33 cellular contexts compared by ENCODE assay signal in the genomic region with DNA sequence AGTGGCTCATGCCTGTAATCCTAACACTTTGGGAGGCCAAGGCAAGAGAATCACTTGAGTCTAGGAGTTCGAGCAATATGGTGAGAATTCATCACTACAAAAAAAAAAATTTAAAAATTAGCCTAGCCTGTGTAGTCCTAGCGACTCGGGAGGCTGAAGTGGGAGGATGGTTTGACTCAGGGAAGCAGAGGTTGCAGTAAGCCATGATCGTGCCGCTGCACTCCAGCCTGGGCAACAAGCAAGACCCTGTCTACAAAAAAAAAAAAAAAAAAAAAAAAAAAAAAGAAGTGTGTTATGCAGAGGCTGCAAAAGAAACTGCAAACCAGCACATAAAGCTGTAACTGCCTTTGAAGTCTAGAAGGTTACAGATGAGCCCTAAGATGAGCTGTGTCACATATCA.
"Had no signal": no experiment of that assay in that cellular context is flagged by ENCODE, and none has a peak within 500 bp of the region (broad histone marks: within the 10 kb centered on the region; RNA-seq: fewer than 3 reads in every experiment).

No MANE protein-coding gene starts in this region.

- H3K4me1 Mint-ChIP-seq: activated CD4-positive, alpha-beta memory T cell treated with anti-CD3 and anti-CD28 coated beads, Interleukin-2, amount 10 ng/mL, durations not matched to agents 7 days and 5 days; activated CD4-positive, alpha-beta T cell treated with anti-CD3 and anti-CD28 coated beads for 36 hours; activated CD4-positive, alpha-beta T cell treated with anti-CD3 and anti-CD28 coated beads, Interleukin-2, amount 10 ng/mL, durations not matched to agents 7 days and 5 days; activated CD8-positive, alpha-beta memory T cell treated with anti-CD3 and anti-CD28 coated beads, Interleukin-2, amount 10 ng/mL, durations not matched to agents 7 days and 5 days; activated naive CD4-positive, alpha-beta T cell treated with anti-CD3 and anti-CD28 coated beads, Interleukin-2, amount 10 ng/mL, durations not matched to agents 7 days and 5 days; activated naive CD4-positive, alpha-beta T cell treated with anti-CD3 and anti-CD28 coated beads, Interleukin-2, amount 50 U/mL, for 24 hours; activated naive CD8-positive, alpha-beta T cell treated with anti-CD3 and anti-CD28 coated beads, Interleukin-2, amount 50 U/mL, for 24 hours; T-helper 17 cell; WTC11 had no signal

- H3K4me3 Mint-ChIP-seq: activated CD4-positive, alpha-beta memory T cell treated with anti-CD3 and anti-CD28 coated beads, Interleukin-2, amount 10 ng/mL, durations not matched to agents 7 days and 5 days; activated CD4-positive, alpha-beta T cell treated with anti-CD3 and anti-CD28 coated beads for 36 hours; activated CD4-positive, alpha-beta T cell treated with anti-CD3 and anti-CD28 coated beads, Interleukin-2, amount 10 ng/mL, durations not matched to agents 7 days and 5 days; activated CD8-positive, alpha-beta memory T cell treated with anti-CD3 and anti-CD28 coated beads, Interleukin-2, amount 10 ng/mL, durations not matched to agents 7 days and 5 days; activated CD8-positive, alpha-beta T cell treated with anti-CD3 and anti-CD28 coated beads, Interleukin-2, amount 10 ng/mL, durations not matched to agents 7 days and 5 days; activated naive CD4-positive, alpha-beta T cell treated with anti-CD3 and anti-CD28 coated beads, Interleukin-2, amount 10 ng/mL, durations not matched to agents 7 days and 5 days; activated naive CD4-positive, alpha-beta T cell treated with anti-CD3 and anti-CD28 coated beads, Interleukin-2, amount 50 U/mL, for 24 hours; activated naive CD8-positive, alpha-beta T cell; activated naive CD8-positive, alpha-beta T cell treated with anti-CD3 and anti-CD28 coated beads, Interleukin-2, amount 10 ng/mL, durations not matched to agents 7 days and 5 days; activated naive CD8-positive, alpha-beta T cell treated with anti-CD3 and anti-CD28 coated beads, Interleukin-2, amount 50 U/mL, for 24 hours; activated T-cell treated with anti-CD3 and anti-CD28 coated beads, Interleukin-2, amount 50 U/mL, for 24 hours; brain; T-helper 17 cell; WTC11 had no signal

- H3K36me3 Mint-ChIP-seq: activated CD8-positive, alpha-beta memory T cell treated with anti-CD3 and anti-CD28 coated beads, Interleukin-2, amount 10 ng/mL, durations not matched to agents 7 days and 5 days; activated naive CD4-positive, alpha-beta T cell treated with anti-CD3 and anti-CD28 coated beads, Interleukin-2, amount 10 ng/mL, durations not matched to agents 7 days and 5 days; activated naive CD4-positive, alpha-beta T cell treated with anti-CD3 and anti-CD28 coated beads, Interleukin-2, amount 50 U/mL, for 24 hours; activated naive CD8-positive, alpha-beta T cell; activated naive CD8-positive, alpha-beta T cell treated with anti-CD3 and anti-CD28 coated beads, Interleukin-2, amount 10 ng/mL, durations not matched to agents 7 days and 5 days; brain; WTC11 had no signal

- H3K9me3 ChIP-seq: ascending aorta had no signal

- H3K9me3 Mint-ChIP-seq: activated CD4-positive, alpha-beta memory T cell treated with anti-CD3 and anti-CD28 coated beads, Interleukin-2, amount 10 ng/mL, durations not matched to agents 7 days and 5 days; activated CD4-positive, alpha-beta T cell treated with anti-CD3 and anti-CD28 coated beads, Interleukin-2, amount 10 ng/mL, durations not matched to agents 7 days and 5 days; activated naive CD4-positive, alpha-beta T cell treated with anti-CD3 and anti-CD28 coated beads, Interleukin-2, amount 10 ng/mL, durations not matched to agents 7 days and 5 days; activated naive CD4-positive, alpha-beta T cell treated with anti-CD3 and anti-CD28 coated beads, Interleukin-2, amount 50 U/mL, for 24 hours; activated naive CD8-positive, alpha-beta T cell treated with anti-CD3 and anti-CD28 coated beads, Interleukin-2, amount 10 ng/mL, durations not matched to agents 7 days and 5 days; activated naive CD8-positive, alpha-beta T cell treated with anti-CD3 and anti-CD28 coated beads, Interleukin-2, amount 50 U/mL, for 24 hours; activated T-cell treated with anti-CD3 and anti-CD28 coated beads, Interleukin-2, amount 50 U/mL, for 24 hours; activated T-helper 2 cell treated with anti-CD3 and anti-CD28 coated beads, Interferon-gamma antibody, Interleukin-2, Interleukin-4, amounts not matched to agents 10 μg/mL and 5 μg/mL and 100 μg/mL, durations not matched to agents 14 hours and 24 hours and 36 hours had no signal

- H3K4me3 ChIP-seq: ascending aorta, cardiac muscle cell had no signal

- H3K27ac Mint-ChIP-seq: activated CD4-positive, alpha-beta memory T cell treated with anti-CD3 and anti-CD28 coated beads, Interleukin-2, amount 10 ng/mL, durations not matched to agents 7 days and 5 days; activated CD4-positive, alpha-beta T cell treated with anti-CD3 and anti-CD28 coated beads for 36 hours; activated CD4-positive, alpha-beta T cell treated with anti-CD3 and anti-CD28 coated beads, Interleukin-2, amount 10 ng/mL, durations not matched to agents 7 days and 5 days; activated CD8-positive, alpha-beta memory T cell treated with anti-CD3 and anti-CD28 coated beads, Interleukin-2, amount 10 ng/mL, durations not matched to agents 7 days and 5 days; activated CD8-positive, alpha-beta T cell treated with anti-CD3 and anti-CD28 coated beads, Interleukin-2, amount 10 ng/mL, durations not matched to agents 7 days and 5 days; activated naive CD4-positive, alpha-beta T cell treated with anti-CD3 and anti-CD28 coated beads, Interleukin-2, amount 10 ng/mL, durations not matched to agents 7 days and 5 days; activated naive CD4-positive, alpha-beta T cell treated with anti-CD3 and anti-CD28 coated beads, Interleukin-2, amount 50 U/mL, for 24 hours; activated naive CD8-positive, alpha-beta T cell; activated naive CD8-positive, alpha-beta T cell treated with anti-CD3 and anti-CD28 coated beads, Interleukin-2, amount 10 ng/mL, durations not matched to agents 7 days and 5 days; activated naive CD8-positive, alpha-beta T cell treated with anti-CD3 and anti-CD28 coated beads, Interleukin-2, amount 50 U/mL, for 24 hours; activated T-cell treated with anti-CD3 and anti-CD28 coated beads, Interleukin-2, amount 50 U/mL, for 24 hours; activated T-helper 2 cell treated with anti-CD3 and anti-CD28 coated beads, Interferon-gamma antibody, Interleukin-2, Interleukin-4, amounts not matched to agents 10 μg/mL and 5 μg/mL and 100 μg/mL, durations not matched to agents 14 hours and 24 hours and 36 hours; brain; WTC11 had no signal

- H3K27ac ChIP-seq: ascending aorta, cardiac muscle cell, WERI-Rb-1 had no signal

- DNase-seq: activated CD4-positive, alpha-beta memory T cell treated with anti-CD3 and anti-CD28 coated beads, Interleukin-2, amount 10 ng/mL, durations not matched to agents 7 days and 5 days; activated CD4-positive, alpha-beta T cell treated with anti-CD3 and anti-CD28 coated beads for 1 hour; activated CD4-positive, alpha-beta T cell treated with anti-CD3 and anti-CD28 coated beads for 36 hours; activated CD4-positive, alpha-beta T cell treated with anti-CD3 and anti-CD28 coated beads for 48 hours; activated CD4-positive, alpha-beta T cell treated with anti-CD3 and anti-CD28 coated beads, Interleukin-2, amount 10 ng/mL, durations not matched to agents 7 days and 5 days; activated CD4-positive, alpha-beta T cell treated with anti-CD3 and anti-CD28 coated beads, Interleukin-2, amount 50 U/mL, for 48 hours; activated CD4-positive, CD25-positive, alpha-beta regulatory T cell; activated CD8-positive, alpha-beta memory T cell treated with anti-CD3 and anti-CD28 coated beads for 24 hours; activated CD8-positive, alpha-beta memory T cell treated with anti-CD3 and anti-CD28 coated beads, Interleukin-2, amount 10 ng/mL, durations not matched to agents 7 days and 5 days; activated CD8-positive, alpha-beta memory T cell treated with anti-CD3 and anti-CD28 coated beads, Interleukin-2, amount 50 U/mL, for 48 hours; activated CD8-positive, alpha-beta T cell treated with anti-CD3 and anti-CD28 coated beads, Interleukin-2, amount 10 ng/mL, durations not matched to agents 7 days and 5 days; activated effector memory CD4-positive, alpha-beta T cell treated with Interleukin-2 at 50 U/mL for 16 hours; activated gamma-delta T cell; activated naive CD4-positive, alpha-beta T cell treated with anti-CD3 and anti-CD28 coated beads, Interleukin-2, amount 10 ng/mL, durations not matched to agents 7 days and 5 days; activated naive CD4-positive, alpha-beta T cell treated with Interleukin-2 at 50 U/mL for 16 hours; activated naive CD8-positive, alpha-beta T cell treated with anti-CD3 and anti-CD28 coated beads, Interleukin-2, amount 10 ng/mL, durations not matched to agents 7 days and 5 days; activated naive CD8-positive, alpha-beta T cell treated with anti-CD3 and anti-CD28 coated beads, Interleukin-2, amount 50 U/mL, for 24 hours; activated T-cell treated with anti-CD3 and anti-CD28 coated beads, Interleukin-2, amount 50 U/mL, for 24 hours; activated T-cell treated with anti-CD3 and anti-CD28 coated beads, Interleukin-2, amount 50 U/mL, for 48 hours; amygdala; anterior cingulate cortex; central memory CD4-positive, alpha-beta T cell; T-helper 17 cell; WERI-Rb-1 had no signal

- FAIRE-seq: bronchial epithelial cell, colon had no signal

- H3K27me3 ChIP-seq: ascending aorta, cardiac muscle cell had no signal

- H3K4me1 ChIP-seq: ascending aorta had no signal

- H3K27me3 Mint-ChIP-seq: activated CD4-positive, alpha-beta T cell treated with anti-CD3 and anti-CD28 coated beads for 36 hours; activated CD4-positive, alpha-beta T cell treated with anti-CD3 and anti-CD28 coated beads, Interleukin-2, amount 10 ng/mL, durations not matched to agents 7 days and 5 days; activated CD8-positive, alpha-beta memory T cell treated with anti-CD3 and anti-CD28 coated beads, Interleukin-2, amount 10 ng/mL, durations not matched to agents 7 days and 5 days; activated naive CD4-positive, alpha-beta T cell treated with anti-CD3 and anti-CD28 coated beads, Interleukin-2, amount 10 ng/mL, durations not matched to agents 7 days and 5 days; activated naive CD4-positive, alpha-beta T cell treated with anti-CD3 and anti-CD28 coated beads, Interleukin-2, amount 50 U/mL, for 24 hours; activated naive CD8-positive, alpha-beta T cell; activated T-cell treated with anti-CD3 and anti-CD28 coated beads, Interleukin-2, amount 50 U/mL, for 24 hours; brain had no signal

- H3K36me3 ChIP-seq: ascending aorta, cardiac muscle cell, WERI-Rb-1 had no signal
